In the genomic region with DNA sequence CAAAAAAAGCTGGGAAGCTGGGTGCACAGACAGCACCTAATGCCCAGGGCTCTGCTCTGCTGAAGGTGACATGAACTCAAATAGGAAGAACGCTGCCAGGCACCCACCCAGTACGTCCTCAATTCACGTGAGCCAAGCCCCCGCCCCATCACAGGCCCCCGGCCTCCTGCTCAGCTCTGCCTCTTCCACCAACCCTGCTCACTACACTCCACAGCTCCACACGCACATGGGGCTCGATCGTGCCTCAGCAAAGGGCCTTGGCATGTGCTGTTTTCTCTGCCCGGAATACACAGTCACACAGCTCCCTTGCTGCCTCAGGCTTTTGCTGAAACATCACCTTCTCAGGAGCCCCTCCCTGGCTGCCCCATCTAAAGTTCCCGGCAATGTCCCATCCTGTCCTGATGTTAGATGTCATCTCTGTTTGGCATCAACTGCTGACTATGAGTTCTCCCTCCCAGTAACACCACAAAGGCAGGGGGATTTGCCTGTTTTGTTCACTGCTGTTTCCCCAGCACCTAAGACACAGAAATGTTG, we compare ENCODE assay signal across 11 cellular contexts. TPM values are rescaled to one million over a fixed set of nuclear protein-coding genes. Genes with fewer than 3 reads are reported as not detected.
DNase-seq lines count a peak whose midpoint lies in the region; ATAC-seq and TF ChIP-seq lines count a peak whose summit lies in the region.
"Had no signal": no experiment of that assay in that cellular context is flagged by ENCODE, and none has a peak within 500 bp of the region (broad histone marks: within the 10 kb centered on the region; RNA-seq: fewer than 3 reads in every experiment).

No MANE protein-coding gene starts in this region.

- peak overlapping the region; percentile 96 for H3K27ac Mint-ChIP-seq in CD8-positive, alpha-beta T cell
- H3K27ac Mint-ChIP-seq in activated naive CD8-positive, alpha-beta T cell = peak overlapping the region; percentile 97
- peak overlapping the region; percentile 63 to 95 (median 87) for H3K27ac Mint-ChIP-seq in naive B cell

- TF ChIP-seq CTCF in CD8-positive, alpha-beta T cell (IDR thresholded peaks at IDR 0.05) = no peak
- no peak for TF ChIP-seq CTCF in HFF-Myc (IDR thresholded peaks at IDR 0.05; ENCODE audit: low read depth, low read length, missing control alignments)
- no peak for TF ChIP-seq CTCF in GM13977 (IDR thresholded peaks at IDR 0.05; ENCODE audit: extremely low read depth, insufficient read depth, missing control alignments)

- no peak overlapping the region for H3K27ac ChIP-seq in CD8-positive, alpha-beta T cell (ENCODE audit: low read depth, low read length)
- H3K27ac ChIP-seq: pancreas had no signal

- peaks cover 23% of the 10 kb centered on the region for H3K36me3 ChIP-seq in CD8-positive, alpha-beta T cell (ENCODE audit: insufficient read depth, low read length)

- H3K4me3 Mint-ChIP-seq in CD8-positive, alpha-beta T cell = peak overlapping the region; percentile 88
- H3K4me3 Mint-ChIP-seq in activated naive CD8-positive, alpha-beta T cell = peak overlapping the region; percentile 93
- H3K4me3 Mint-ChIP-seq in naive B cell = peak overlapping the region in 6 of 8 donors; percentile 76 to 96 (median 94)

- DNase-seq in CD8-positive, alpha-beta T cell = no peak
- DNase-seq in HFF-Myc (ENCODE audit: extremely low read depth, low read depth) = no peak
- no peak for DNase-seq in naive B cell
- no peak for DNase-seq in activated CD8-positive, alpha-beta memory T cell treated with anti-CD3 and anti-CD28 coated beads, Interleukin-2, amount 50 U/mL, for 4 hours
- DNase-seq in GM13977 (ENCODE audit: low spot score) = no peak
- DNase-seq: activated gamma-delta T cell treated with Interleukin-2 at 50 U/mL for 16 hours, NCI-H345 had no signal

- CTCF ChIA-PET in CD8-positive, alpha-beta T cell (lab: Charles Lee) = interaction anchor here (1.0 to 2.4 kb wide), 3 partner anchors 54 to 172 kb away, joined by 3 to 9 read pairs (median 3); no protein-coding TSS in a partner anchor

- in situ Hi-C loops in GM13977 (cut with MboI; ENCODE audit: low pct_unique_long_range_greater_than_20kb, low sequenced_read_pairs, unreplicated experiment) = no loop called here

- intact Hi-C loops in CD8-positive, alpha-beta T cell (cut with DNase I, micrococcal nuclease) = loop anchor here (2.0 to 10.0 kb wide), 4 partner anchors 161 to 468 kb away; a partner anchor contains a TSS

- POLR2A ChIA-PET in CD8-positive, alpha-beta T cell (lab: Charles Lee) = interaction anchor here (0.7 to 3.6 kb wide), 2 partner anchors 9 to 72 kb away, joined by 3 to 20 read pairs; a partner anchor contains a TSS

- H3K27me3 ChIP-seq in CD8-positive, alpha-beta T cell (ENCODE audit: insufficient read depth, low read length) = no peaks in the 10 kb centered on the region
- H3K27me3 ChIP-seq: pancreas had no signal

- no peak overlapping the region for H3K4me3 ChIP-seq in CD8-positive, alpha-beta T cell (ENCODE audit: low read depth, low read length)
- H3K4me3 ChIP-seq in HFF-Myc (replicated peaks; ENCODE audit: low read depth, low read length) = peak overlapping the region; percentile 91
- H3K4me3 ChIP-seq: pancreas had no signal

- peaks cover 27% of the 10 kb centered on the region for H3K4me1 Mint-ChIP-seq in CD8-positive, alpha-beta T cell (ENCODE audit: low read depth)
- peaks cover 24% of the 10 kb centered on the region for H3K4me1 Mint-ChIP-seq in activated naive CD8-positive, alpha-beta T cell (ENCODE audit: low read depth)
- H3K4me1 Mint-ChIP-seq in naive B cell = peaks cover 21 to 38% (median 21%) of the 10 kb centered on the region in 3 donors

- no peaks in the 10 kb centered on the region for H3K9me3 ChIP-seq in CD8-positive, alpha-beta T cell (ENCODE audit: low read length)
- H3K9me3 ChIP-seq: pancreas had no signal

- no peak for ATAC-seq in CD8-positive, alpha-beta T cell
- no peak for ATAC-seq in naive B cell (ENCODE audit: low read depth in 2 of 2)
- ATAC-seq in GM21360 (IDR thresholded peaks at IDR 0.05; ENCODE audit: unreplicated experiment) = no peak
- ATAC-seq in GM18861 (IDR thresholded peaks at IDR 0.05; ENCODE audit: unreplicated experiment) = no peak
- ATAC-seq: pancreas had no signal

- no peaks in the 10 kb centered on the region for H3K27me3 Mint-ChIP-seq in CD8-positive, alpha-beta T cell (ENCODE audit: low read depth)
- H3K27me3 Mint-ChIP-seq in activated naive CD8-positive, alpha-beta T cell = no peaks in the 10 kb centered on the region
- no peaks in the 10 kb centered on the region for H3K27me3 Mint-ChIP-seq in naive B cell

- H3K4me1 ChIP-seq in CD8-positive, alpha-beta T cell (ENCODE audit: insufficient read depth, low read length) = peaks cover 21% of the 10 kb centered on the region

- peaks cover 58% of the 10 kb centered on the region for H3K36me3 Mint-ChIP-seq in CD8-positive, alpha-beta T cell
- H3K36me3 Mint-ChIP-seq in activated naive CD8-positive, alpha-beta T cell = peaks cover 9% of the 10 kb centered on the region
- H3K36me3 Mint-ChIP-seq in naive B cell = peaks cover 6 to 10% of the 10 kb centered on the region in 2 donors

- no peaks in the 10 kb centered on the region for H3K9me3 Mint-ChIP-seq in CD8-positive, alpha-beta T cell
- H3K9me3 Mint-ChIP-seq in activated naive CD8-positive, alpha-beta T cell (ENCODE audit: low read depth) = no peaks in the 10 kb centered on the region
- H3K9me3 Mint-ChIP-seq in naive B cell = no peaks in the 10 kb centered on the region

RNA-seq across cellular contexts. Expression of a gene that starts 2.3 kb away (rescaled TPM):
- total RNA-seq in CD8-positive, alpha-beta T cell = 10 to 100 TPM; 79.4 to 87.9 TPM
- polyA plus RNA-seq in naive B cell (ENCODE audit: low read depth in 6 of 6) = 10 to 100 TPM; 13.2 to 59.0 (median 17.5) TPM

RNA-seq across cellular contexts. Expression of a gene that starts 7.4 kb away (rescaled TPM):
- total RNA-seq in CD8-positive, alpha-beta T cell = 10 to 100 TPM; 71.2 to 75.5 TPM
- polyA plus RNA-seq in naive B cell (ENCODE audit: low read depth in 6 of 6) = 10 to 100 TPM; 29.2 to 66.9 (median 37.4) TPM

RNA-seq across cellular contexts. Expression of a gene that starts 17.8 kb away (rescaled TPM):
- 10 to 100 TPM; 82.7 to 85.7 TPM for total RNA-seq in CD8-positive, alpha-beta T cell
- polyA plus RNA-seq in naive B cell (ENCODE audit: low read depth in 6 of 6) = 10 to 100 TPM; 41.4 to 79.9 (median 49.1) TPM

RNA-seq across cellular contexts. Expression of a gene that starts 33.2 kb away (rescaled TPM):
- 10 to 100 TPM; 63.8 to 67.4 TPM for total RNA-seq in CD8-positive, alpha-beta T cell
- polyA plus RNA-seq in naive B cell (ENCODE audit: low read depth in 6 of 6) = 10 to 100 TPM in 2 of 6 donors, 1 to 10 TPM in 4; 6.1 to 13.0 (median 8.4) TPM

RNA-seq across cellular contexts. Expression of a gene that starts 42.7 kb away (rescaled TPM):
- 10 to 100 TPM; 44.4 to 48.8 TPM for total RNA-seq in CD8-positive, alpha-beta T cell
- polyA plus RNA-seq in naive B cell (ENCODE audit: low read depth in 6 of 6) = under 1 TPM in 2 of 6 donors, not detected in 4; 0.26 to 0.31 TPM
